Comparison of ENCODE assay signal across 27 cellular contexts in the genomic region with DNA sequence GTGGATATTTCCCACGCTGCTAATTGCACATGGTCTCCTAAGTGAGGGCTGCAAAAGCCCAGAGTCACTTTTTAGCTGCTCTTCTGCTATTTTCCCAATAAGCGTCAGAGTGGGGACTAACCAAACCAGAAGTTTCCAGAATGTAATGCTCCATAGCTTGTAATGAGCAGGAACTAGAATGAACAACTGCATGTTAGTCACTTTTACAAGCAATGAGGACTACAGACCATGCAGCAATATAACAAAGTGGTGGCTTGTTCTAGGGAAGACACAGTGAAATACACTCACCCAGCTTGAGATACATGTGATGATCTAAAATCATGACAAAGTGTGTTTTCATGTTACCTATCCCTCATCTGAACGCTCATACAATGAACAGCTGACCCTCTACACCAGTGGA.
DNase-seq lines count a peak whose midpoint lies in the region; ATAC-seq and TF ChIP-seq lines count a peak whose summit lies in the region.
"Had no signal": no experiment of that assay in that cellular context is flagged by ENCODE, and none has a peak within 500 bp of the region (broad histone marks: within the 10 kb centered on the region; RNA-seq: fewer than 3 reads in every experiment).

No MANE protein-coding gene starts in this region.

- no peak overlapping the region for H3K27ac Mint-ChIP-seq in activated naive CD8-positive, alpha-beta T cell
- no peak overlapping the region for H3K27ac Mint-ChIP-seq in activated naive CD8-positive, alpha-beta T cell treated with anti-CD3 and anti-CD28 coated beads for 36 hours
- H3K27ac Mint-ChIP-seq: brain; IgD-negative memory B cell; mesothelial cell of epicardium; neural progenitor cell; stimulated activated naive B cell treated with anti-CD40 and anti-IgM and Interleukin-4, amounts not matched to agents 10 μg/mL and 1 μg/mL and 100 μg/mL, for 72 hours; T-helper 2 cell treated with Interferon-gamma antibody and Interleukin-4, amounts not matched to agents 5 μg/mL and 100 μg/mL, for 36 hours had no signal

- H3K36me3 Mint-ChIP-seq in activated naive CD8-positive, alpha-beta T cell, result no peaks in the 10 kb centered on the region
- H3K36me3 Mint-ChIP-seq in activated naive CD8-positive, alpha-beta T cell treated with anti-CD3 and anti-CD28 coated beads for 36 hours, result peaks cover 6% of the 10 kb centered on the region
- H3K36me3 Mint-ChIP-seq: brain, IgD-negative memory B cell, mesothelial cell of epicardium, neural progenitor cell had no signal

- H3K4me3 ChIP-seq in Peyer's patch (no peak overlapping the region), ovary (no peak overlapping the region)
- H3K4me3 ChIP-seq: colonic mucosa, gastrocnemius medialis, neural progenitor cell, SJCRH30 had no signal

- H3K9me3 Mint-ChIP-seq in activated naive CD8-positive, alpha-beta T cell (ENCODE audit: low read depth), result no peaks in the 10 kb centered on the region
- H3K9me3 Mint-ChIP-seq in activated naive CD8-positive, alpha-beta T cell treated with anti-CD3 and anti-CD28 coated beads for 36 hours, result no peaks in the 10 kb centered on the region
- H3K9me3 Mint-ChIP-seq: activated naive CD4-positive, alpha-beta T cell treated with anti-CD3 and anti-CD28 coated beads for 36 hours; IgD-negative memory B cell; mesothelial cell of epicardium; neural progenitor cell; stimulated activated naive B cell treated with anti-CD40 and anti-IgM and Interleukin-4, amounts not matched to agents 10 μg/mL and 1 μg/mL and 100 μg/mL, for 72 hours; T-helper 2 cell treated with Interferon-gamma antibody and Interleukin-4, amounts not matched to agents 5 μg/mL and 100 μg/mL, for 36 hours had no signal

- H3K4me1 ChIP-seq in Peyer's patch, result peaks cover 0 to 5% (median 0%) of the 10 kb centered on the region in 4 donors
- peaks cover 2% of the 10 kb centered on the region for H3K4me1 ChIP-seq in ovary (ENCODE audit: insufficient read depth)
- H3K4me1 ChIP-seq: colonic mucosa, SJCRH30 had no signal

- no peak for TF ChIP-seq EP300 in ovary (IDR thresholded peaks at IDR 0.05)

- peak overlapping the region in 3 of 4 donors; percentile 15 to 89 (median 74) for H3K27ac ChIP-seq in Peyer's patch
- no peak overlapping the region for H3K27ac ChIP-seq in ovary
- H3K27ac ChIP-seq: colonic mucosa, neural progenitor cell, SJCRH30 had no signal

- no peak for TF ChIP-seq POLR2A in Peyer's patch (IDR thresholded peaks at IDR 0.05)
- TF ChIP-seq POLR2A in ovary (IDR thresholded peaks at IDR 0.05), result no peak

- no peak for TF ChIP-seq CTCF in Peyer's patch (IDR thresholded peaks at IDR 0.05)
- TF ChIP-seq CTCF in ovary (IDR thresholded peaks at IDR 0.05), result no peak

- no peaks in the 10 kb centered on the region for H3K27me3 ChIP-seq in Peyer's patch
- H3K27me3 ChIP-seq in ovary, result no peaks in the 10 kb centered on the region
- H3K27me3 ChIP-seq: colonic mucosa, gastrocnemius medialis, neural progenitor cell, SJCRH30 had no signal

- H3K9me3 ChIP-seq in Peyer's patch, result no peaks in the 10 kb centered on the region
- H3K9me3 ChIP-seq in ovary, result no peaks in the 10 kb centered on the region
- H3K9me3 ChIP-seq: colonic mucosa, gastrocnemius medialis, SJCRH30 had no signal

- no peak for ATAC-seq in HG02981 (IDR thresholded peaks at IDR 0.05; ENCODE audit: unreplicated experiment)
- ATAC-seq in Right ventricle myocardium inferior, result no peak
- ATAC-seq: gastrocnemius medialis; left cardiac atrium; stimulated activated naive B cell treated with anti-CD40 and anti-IgM and Interleukin-4, amounts not matched to agents 10 μg/mL and 1 μg/mL and 100 μg/mL, for 72 hours had no signal

- H3K36me3 ChIP-seq in Peyer's patch (no peaks in the 10 kb centered on the region), ovary (no peaks in the 10 kb centered on the region)
- H3K36me3 ChIP-seq: colonic mucosa, gastrocnemius medialis, neural progenitor cell, SJCRH30 had no signal

- H3K4me1 Mint-ChIP-seq in activated naive CD8-positive, alpha-beta T cell (ENCODE audit: low read depth), result peaks cover 27% of the 10 kb centered on the region
- peaks cover 26% of the 10 kb centered on the region for H3K4me1 Mint-ChIP-seq in activated naive CD8-positive, alpha-beta T cell treated with anti-CD3 and anti-CD28 coated beads for 36 hours
- H3K4me1 Mint-ChIP-seq: neural progenitor cell had no signal

- H3K27me3 Mint-ChIP-seq in activated naive CD8-positive, alpha-beta T cell, result no peaks in the 10 kb centered on the region
- H3K27me3 Mint-ChIP-seq in activated naive CD8-positive, alpha-beta T cell treated with anti-CD3 and anti-CD28 coated beads for 36 hours, result no peaks in the 10 kb centered on the region
- H3K27me3 Mint-ChIP-seq: brain had no signal

- peak overlapping the region; percentile 53 for H3K4me3 Mint-ChIP-seq in activated naive CD8-positive, alpha-beta T cell
- no peak overlapping the region for H3K4me3 Mint-ChIP-seq in activated naive CD8-positive, alpha-beta T cell treated with anti-CD3 and anti-CD28 coated beads for 36 hours
- H3K4me3 Mint-ChIP-seq: brain, mesothelial cell of epicardium, neural progenitor cell had no signal

- WGBS in ovary, 3 donors, result 94 to 98% (median 96%) methylated on average over 3 of the region's 3 CpGs

- no peak for DNase-seq in activated naive CD8-positive, alpha-beta T cell treated with anti-CD3 and anti-CD28 coated beads for 36 hours
- DNase-seq in Peyer's patch, result no peak
- DNase-seq in medulla oblongata (ENCODE audit: extremely low spot score), result peak; percentile 69
- DNase-seq in ovary, result no peak
- no peak for DNase-seq in Right ventricle myocardium inferior (ENCODE audit: missing footprints)
- DNase-seq: activated CD4-positive, alpha-beta T cell treated with anti-CD3 and anti-CD28 coated beads for 1 hour; activated CD8-positive, alpha-beta memory T cell treated with anti-CD3 and anti-CD28 coated beads, Interleukin-2, amount 50 U/mL, for 48 hours; activated naive CD4-positive, alpha-beta T cell treated with anti-CD3 and anti-CD28 coated beads for 36 hours; Calu3; colonic mucosa; gastrocnemius medialis; HCEC 1CT; left cardiac atrium; NCI-H1048; NCI-H2081; NCI-H510A; retina; SJCRH30; stimulated activated CD4-positive, alpha-beta T cell treated with anti-CD3 and anti-CD28 coated beads, Interleukin-15, amount 100 ng/mL, for 24 hours; stimulated activated naive B cell treated with anti-CD40 and anti-IgM and Interleukin-4, amounts not matched to agents 10 μg/mL and 1 μg/mL and 100 μg/mL, for 72 hours had no signal

- intact Hi-C loops in ovary (cut with DNase I), result loop anchor here in 1 of 4 donors (10.0 kb wide), 1 partner anchor 317 kb away; the partner anchor contains the start of gene SGK1
- intact Hi-C loops in Right ventricle myocardium inferior (cut with DNase I), result no loop called here

Comparison
In these comparisons a context has a peak if more than half of its experiments do, and no peak if none do; other contexts are left out.
1. H3K27ac ChIP-seq: peak in Peyer's patch (3 of 4); none in ovary (0 of 2).